8 cellular contexts compared by ENCODE assay signal in genomic region chr19:35673121-35673804, GRCh38. TPM values are rescaled to one million over a fixed set of nuclear protein-coding genes. Genes with fewer than 3 reads are reported as not detected.
DNase-seq lines count a peak whose midpoint lies in the region; ATAC-seq and TF ChIP-seq lines count a peak whose summit lies in the region.

No MANE protein-coding gene starts in this region.

- H3K4me1 Mint-ChIP-seq in activated T-cell treated with anti-CD3 and anti-CD28 coated beads, Interleukin-2, amount 50 U/mL, for 24 hours (ENCODE audit: low read depth) = peaks cover 15% of the 10 kb centered on the region
- peaks cover 2% of the 10 kb centered on the region for H3K4me1 Mint-ChIP-seq in progenitor cell of endocrine pancreas (ENCODE audit: low read depth)

- H3K9me3 Mint-ChIP-seq in activated T-cell treated with anti-CD3 and anti-CD28 coated beads, Interleukin-2, amount 50 U/mL, for 24 hours = no peaks in the 10 kb centered on the region
- H3K9me3 Mint-ChIP-seq in progenitor cell of endocrine pancreas (ENCODE audit: low read depth) = no peaks in the 10 kb centered on the region

- peak overlapping the region; percentile 53 for H3K4me3 ChIP-seq in fibroblast of the aortic adventitia (ENCODE audit: low read depth, low read length)

- H3K36me3 Mint-ChIP-seq in activated T-cell treated with anti-CD3 and anti-CD28 coated beads, Interleukin-2, amount 50 U/mL, for 24 hours (ENCODE audit: low read depth) = no peaks in the 10 kb centered on the region
- H3K36me3 Mint-ChIP-seq in progenitor cell of endocrine pancreas (ENCODE audit: insufficient read depth) = no peaks in the 10 kb centered on the region

- TF ChIP-seq CTCF in fibroblast of the aortic adventitia (IDR thresholded peaks at IDR 0.05; ENCODE audit: insufficient read depth, low read length) (no peak), progenitor cell of endocrine pancreas (IDR thresholded peaks at IDR 0.05; ENCODE audit: unreplicated experiment) (no peak)

- peak; percentile 81 for DNase-seq in EH (ENCODE audit: low read depth)
- peak; percentile 60 for DNase-seq in NCI-H2196 (lab: John Stamatoyannopoulos, UW; ENCODE audit: unreplicated experiment)
- DNase-seq in activated T-cell treated with anti-CD3 and anti-CD28 coated beads, Interleukin-2, amount 50 U/mL, for 24 hours = peak; percentile 66
- DNase-seq in fibroblast of the aortic adventitia (ENCODE audit: low read depth) = peak; percentile 48
- DNase-seq in progenitor cell of endocrine pancreas (ENCODE audit: low spot score, unreplicated experiment) = no peak
- DNase-seq in ureter (ENCODE audit: low spot score) = no peak

- no peak for ATAC-seq in HG02759 (IDR thresholded peaks at IDR 0.05; ENCODE audit: unreplicated experiment)
- ATAC-seq in HG02642 (IDR thresholded peaks at IDR 0.05; ENCODE audit: poor library complexity, unreplicated experiment) = no peak

- H3K4me3 Mint-ChIP-seq in activated T-cell treated with anti-CD3 and anti-CD28 coated beads, Interleukin-2, amount 50 U/mL, for 24 hours = peak overlapping the region; percentile 62
- H3K4me3 Mint-ChIP-seq in progenitor cell of endocrine pancreas (ENCODE audit: low read depth) = peak overlapping the region; percentile 64

- peaks cover 37% of the 10 kb centered on the region for H3K27me3 Mint-ChIP-seq in activated T-cell treated with anti-CD3 and anti-CD28 coated beads, Interleukin-2, amount 50 U/mL, for 24 hours
- H3K27me3 Mint-ChIP-seq in progenitor cell of endocrine pancreas = peaks cover 60% of the 10 kb centered on the region

- no peak overlapping the region for H3K27ac Mint-ChIP-seq in activated T-cell treated with anti-CD3 and anti-CD28 coated beads, Interleukin-2, amount 50 U/mL, for 24 hours
- no peak overlapping the region for H3K27ac Mint-ChIP-seq in progenitor cell of endocrine pancreas

RNA-seq across cellular contexts. Expression of gene UPK1A, which starts 6.9 kb away (rescaled TPM):
- total RNA-seq in fibroblast of the aortic adventitia (ENCODE audit: low replicate concordance) (not detected in 2 replicates), progenitor cell of endocrine pancreas (not detected in 2 replicates), ureter (631 TPM)

RNA-seq across cellular contexts. Expression of gene COX6B1, which starts 25.1 kb away (rescaled TPM):
- total RNA-seq in fibroblast of the aortic adventitia (ENCODE audit: low replicate concordance) = 104 and 327 TPM in 2 replicates
- total RNA-seq in progenitor cell of endocrine pancreas = 307 and 315 TPM in 2 replicates
- 473 TPM for total RNA-seq in ureter

RNA-seq across cellular contexts. Expression of gene ZBTB32, which starts 31.1 kb away (rescaled TPM):
- not detected in 2 replicates for total RNA-seq in fibroblast of the aortic adventitia (ENCODE audit: low replicate concordance)
- not detected in 2 replicates for total RNA-seq in progenitor cell of endocrine pancreas
- total RNA-seq in ureter = not detected

RNA-seq across cellular contexts. Expression of gene ETV2, which starts 31.7 kb away (rescaled TPM):
- total RNA-seq in fibroblast of the aortic adventitia (ENCODE audit: low replicate concordance) (0.81 and 1.6 TPM in 2 replicates), progenitor cell of endocrine pancreas (1.0 and 1.3 TPM in 2 replicates), ureter (1.1 TPM)

RNA-seq across cellular contexts. Expression of gene RBM42, which starts 44.4 kb away (rescaled TPM):
- total RNA-seq in fibroblast of the aortic adventitia (ENCODE audit: low replicate concordance) = 43.0 and 65.2 TPM in 2 replicates
- 69.2 and 76.0 TPM in 2 replicates for total RNA-seq in progenitor cell of endocrine pancreas
- 66.6 TPM for total RNA-seq in ureter

Comparison
In these comparisons a context has a peak if more than half of its experiments do, and no peak if none do; other contexts are left out.
1. DNase-seq: peak in EH (single experiment), NCI-H2196 (single experiment), activated T-cell treated with anti-CD3 and anti-CD28 coated beads, Interleukin-2, amount 50 U/mL, for 24 hours (single experiment) and fibroblast of the aortic adventitia (single experiment); none in progenitor cell of endocrine pancreas (single experiment) and ureter (single experiment).
2. RNA of gene UPK1A, which starts 6.9 kb away (total RNA-seq): 631 TPM in ureter (single experiment); not detected in fibroblast of the aortic adventitia and not detected in progenitor cell of endocrine pancreas; every median in the first group is over 100 times any median in the second.